7 cellular contexts compared by ENCODE assay signal in genomic region chr11:112113539-112114457, GRCh38. TPM values are rescaled to one million over a fixed set of nuclear protein-coding genes. Genes with fewer than 3 reads are reported as not detected.
A peak's percentile ranks its signal among the peaks of the same experiment; 100 is the strongest.
DNase-seq lines count a peak whose midpoint lies in the region; ATAC-seq and TF ChIP-seq lines count a peak whose summit lies in the region.

No MANE protein-coding gene starts in this region.

- no peaks in the 10 kb centered on the region for H3K27me3 ChIP-seq in KMS-11 (ENCODE audit: insufficient read depth, low read depth)

- H3K9ac ChIP-seq in KMS-11, result no peak overlapping the region

- DNase-seq in GM03348 (ENCODE audit: low spot score) (peak; percentile 80), OCI-M1 (lab: John Stamatoyannopoulos, UW) (peak; percentile 80), dermis microvascular lymphatic vessel endothelial cell (ENCODE audit: low read depth in 2 of 2) (peak; percentile 58 to 68), medulla oblongata (ENCODE audit: extremely low spot score) (peak; percentile 86), GM19240 (ENCODE audit: insufficient read length, low spot score) (no peak)

- no peak for ATAC-seq in HG03108 (IDR thresholded peaks at IDR 0.05; ENCODE audit: unreplicated experiment)

- H2AFZ ChIP-seq in KMS-11 (ENCODE audit: low read depth), result peak overlapping the region; percentile 12; the same call in 1 of the 2 replicates

- no peaks in the 10 kb centered on the region for H4K20me1 ChIP-seq in KMS-11 (ENCODE audit: insufficient read depth)

- no peak overlapping the region for H3K27ac ChIP-seq in KMS-11

- peaks cover 23% of the 10 kb centered on the region for H3K4me1 ChIP-seq in KMS-11 (ENCODE audit: low read depth, poor library complexity, severe bottlenecking)

- peak; percentile 64 for TF ChIP-seq CTCF in KMS-11 (conservative IDR thresholded peaks at IDR 0.05; ENCODE audit: low read depth, low read length)

- H3K79me2 ChIP-seq in KMS-11 (ENCODE audit: insufficient read depth, low read depth), result no peaks in the 10 kb centered on the region

- H3K4me2 ChIP-seq in KMS-11, result peak overlapping the region; percentile 19

- H3K4me3 ChIP-seq in KMS-11 (IDR thresholded peaks at IDR 0.05; ENCODE audit: insufficient read depth, low read depth, low read length), result no peak overlapping the region

- no peaks in the 10 kb centered on the region for H3K36me3 ChIP-seq in KMS-11 (ENCODE audit: insufficient read depth)

RNA-seq across cellular contexts. Expression of gene SDHD, which starts 27.1 kb away (rescaled TPM):
- 179 and 235 TPM in 2 replicates for total RNA-seq in dermis microvascular lymphatic vessel endothelial cell

RNA-seq across cellular contexts. Expression of gene TIMM8B, which starts 27.2 kb away (rescaled TPM):
- total RNA-seq in dermis microvascular lymphatic vessel endothelial cell, result 69.8 and 111 TPM in 2 replicates

RNA-seq across cellular contexts. Expression of gene NKAPD1, which starts 39.7 kb away (rescaled TPM):
- total RNA-seq in dermis microvascular lymphatic vessel endothelial cell, result 12.6 and 13.9 TPM in 2 replicates

RNA-seq across cellular contexts. Expression of gene PIH1D2, which starts 40.0 kb away (rescaled TPM):
- total RNA-seq in dermis microvascular lymphatic vessel endothelial cell, result 0.51 and 1.2 TPM in 2 replicates

RNA-seq across cellular contexts. Expression of gene IL18, which starts 50.1 kb away (rescaled TPM):
- total RNA-seq in dermis microvascular lymphatic vessel endothelial cell, result not detected in 2 replicates
